In genomic region chr2:37857485-37858196, GRCh38 we compare ENCODE assay signal across 18 cellular contexts.
DNase-seq lines count a peak whose midpoint lies in the region; ATAC-seq, FAIRE-seq and TF ChIP-seq lines count a peak whose summit lies in the region.
"Had no signal": no experiment of that assay in that cellular context is flagged by ENCODE, and none has a peak within 500 bp of the region (broad histone marks: within the 10 kb centered on the region; RNA-seq: fewer than 3 reads in every experiment).

No MANE protein-coding gene starts in this region.

- DNase-seq in left ventricle myocardium inferior, result no peak
- DNase-seq in left cardiac atrium, result no peak
- no peak for DNase-seq in astrocyte (ENCODE audit: low read depth)
- DNase-seq in NCI-H2029 treated with DMSO at 0.1 percent for 48 hours (lab: John Stamatoyannopoulos, UW), result no peak
- no peak for DNase-seq in CD14-positive monocyte (ENCODE audit: low spot score)
- no peak for DNase-seq in NOMO-1 treated with DMSO at 0.1 percent for 48 hours (lab: John Stamatoyannopoulos, UW; ENCODE audit: unreplicated experiment)
- DNase-seq: colonic mucosa; COR-L47; head of caudate nucleus; stimulated activated CD4-positive, alpha-beta T cell treated with anti-CD3 and anti-CD28 coated beads, Interleukin-12 subunit alpha, Interleukin-12 subunit beta, amount 100 ng/mL, for 4 hours; stimulated activated naive CD8-positive, alpha-beta T cell treated with anti-CD3 and anti-CD28 coated beads, Interleukin-15, Interleukin-2, amounts not matched to agents 100 U/mL and 50 U/mL, for 24 hours; T-cell had no signal

- ATAC-seq in left cardiac atrium (no peak), GM21619 (IDR thresholded peaks at IDR 0.05; ENCODE audit: unreplicated experiment) (no peak)
- ATAC-seq: T-cell had no signal

- H3K79me2 ChIP-seq in astrocyte (ENCODE audit: insufficient read depth, low read length), result no peaks in the 10 kb centered on the region

- peaks cover 9% of the 10 kb centered on the region for H3K4me1 Mint-ChIP-seq in astrocyte (ENCODE audit: low read depth, unreplicated experiment)
- peaks cover 33% of the 10 kb centered on the region for H3K4me1 Mint-ChIP-seq in CD14-positive monocyte
- H3K4me1 Mint-ChIP-seq: T-cell had no signal

- no peaks in the 10 kb centered on the region for H4K20me1 ChIP-seq in astrocyte (ENCODE audit: insufficient read depth, low read length)

- H3K36me3 ChIP-seq in left ventricle myocardium inferior (no peaks in the 10 kb centered on the region), astrocyte (ENCODE audit: insufficient read depth, low read length) (no peaks in the 10 kb centered on the region), muscle layer of duodenum (ENCODE audit: control insufficient read depth in 1 of 2, insufficient read depth in 2 of 2, low read length in 2 of 2) (no peaks in the 10 kb centered on the region)
- H3K36me3 ChIP-seq: colonic mucosa had no signal

- H3K9me3 ChIP-seq in left ventricle myocardium inferior (replicated peaks), result peaks cover 17% of the 10 kb centered on the region
- H3K9me3 ChIP-seq in astrocyte (ENCODE audit: insufficient read depth, low read depth, low read length), result no peaks in the 10 kb centered on the region
- H3K9me3 ChIP-seq in muscle layer of duodenum (ENCODE audit: control insufficient read depth in 1 of 2, low read length in 2 of 2), result no peaks in the 10 kb centered on the region
- H3K9me3 ChIP-seq: colonic mucosa had no signal

- FAIRE-seq in astrocyte (lab: Jason Lieb, UNC), result no peak
- FAIRE-seq: G401.6, urothelium cell line had no signal

- no peak overlapping the region for H2AFZ ChIP-seq in astrocyte (ENCODE audit: low read depth, low read length)

- H3K4me3 Mint-ChIP-seq in astrocyte (ENCODE audit: unreplicated experiment), result no peak overlapping the region
- H3K4me3 Mint-ChIP-seq in CD14-positive monocyte, result no peak overlapping the region
- H3K4me3 Mint-ChIP-seq: T-cell had no signal

- H3K27me3 ChIP-seq in left ventricle myocardium inferior (ENCODE audit: low read depth) (no peaks in the 10 kb centered on the region), astrocyte (ENCODE audit: insufficient read depth, low read length) (no peaks in the 10 kb centered on the region), muscle layer of duodenum (ENCODE audit: low read depth, low read length) (no peaks in the 10 kb centered on the region)
- H3K27me3 ChIP-seq: colonic mucosa had no signal

- H3K36me3 Mint-ChIP-seq in astrocyte (ENCODE audit: low read depth, unreplicated experiment) (no peaks in the 10 kb centered on the region), CD14-positive monocyte (peaks cover 0 to 1% of the 10 kb centered on the region in 2 donors)
- H3K36me3 Mint-ChIP-seq: T-cell had no signal

- H3K27me3 Mint-ChIP-seq in astrocyte (ENCODE audit: low read depth, unreplicated experiment), result peaks cover 18% of the 10 kb centered on the region
- H3K27me3 Mint-ChIP-seq in CD14-positive monocyte (ENCODE audit: low read depth in 3 of 3), result peaks cover 5 to 12% (median 6%) of the 10 kb centered on the region in 3 donors

- H3K27ac ChIP-seq in left ventricle myocardium inferior (replicated peaks), result peak overlapping the region; percentile 60
- H3K27ac ChIP-seq in astrocyte (ENCODE audit: low read depth, low read length), result no peak overlapping the region
- H3K27ac ChIP-seq in muscle layer of duodenum (ENCODE audit: low read length), result peak overlapping the region; percentile 70
- H3K27ac ChIP-seq: colonic mucosa, RWPE1 had no signal

- H3K4me2 ChIP-seq in astrocyte (ENCODE audit: low read length), result no peak overlapping the region

- H3K9ac ChIP-seq in astrocyte (ENCODE audit: low read length), result no peak overlapping the region

- H3K4me1 ChIP-seq in left ventricle myocardium inferior, result peaks cover 58% of the 10 kb centered on the region
- peaks cover 13% of the 10 kb centered on the region for H3K4me1 ChIP-seq in astrocyte (ENCODE audit: insufficient read depth, low read length)
- H3K4me1 ChIP-seq in muscle layer of duodenum (ENCODE audit: control insufficient read depth in 1 of 2, insufficient read depth in 2 of 2, low read length in 2 of 2), result peaks cover 10 to 21% of the 10 kb centered on the region in 2 donors
- H3K4me1 ChIP-seq: colonic mucosa had no signal

- intact Hi-C loops in left ventricle myocardium inferior (cut with micrococcal nuclease) (no loop called here), left cardiac atrium (cut with DNase I) (no loop called here), CD14-positive monocyte (cut with micrococcal nuclease) (no loop called here)

- no peak overlapping the region for H3K4me3 ChIP-seq in left ventricle myocardium inferior
- H3K4me3 ChIP-seq in astrocyte (ENCODE audit: insufficient read depth, low read depth, low read length), result no peak overlapping the region
- no peak overlapping the region for H3K4me3 ChIP-seq in muscle layer of duodenum (ENCODE audit: low read depth in 1 of 2, low read length in 2 of 2)
- H3K4me3 ChIP-seq: colonic mucosa had no signal

- H3K9me3 Mint-ChIP-seq in astrocyte (ENCODE audit: unreplicated experiment) (peaks cover 11% of the 10 kb centered on the region), CD14-positive monocyte (peaks cover 0 to 11% (median 7%) of the 10 kb centered on the region in 7 donors)
- H3K9me3 Mint-ChIP-seq: activated T-helper 2 cell treated with anti-CD3 and anti-CD28 coated beads, Interferon-gamma antibody, Interleukin-2, Interleukin-4, amounts not matched to agents 10 μg/mL and 5 μg/mL and 100 μg/mL, durations not matched to agents 14 hours and 24 hours and 36 hours had no signal

- TF ChIP-seq CTCF in left ventricle myocardium inferior (IDR thresholded peaks at IDR 0.05; ENCODE audit: borderline replicate concordance) (no peak), astrocyte (IDR thresholded peaks at IDR 0.05; ENCODE audit: insufficient read depth, low read depth, low read length) (no peak), CD14-positive monocyte (IDR thresholded peaks at IDR 0.05) (no peak)

- H3K27ac Mint-ChIP-seq in astrocyte (ENCODE audit: unreplicated experiment) (peak overlapping the region; percentile 73), CD14-positive monocyte (no peak overlapping the region)
- H3K27ac Mint-ChIP-seq: activated T-helper 2 cell treated with anti-CD3 and anti-CD28 coated beads, Interferon-gamma antibody, Interleukin-2, Interleukin-4, amounts not matched to agents 10 μg/mL and 5 μg/mL and 100 μg/mL, durations not matched to agents 14 hours and 24 hours and 36 hours; T-cell had no signal
